ENCODE assay signal across 2 cellular contexts in the genomic region with DNA sequence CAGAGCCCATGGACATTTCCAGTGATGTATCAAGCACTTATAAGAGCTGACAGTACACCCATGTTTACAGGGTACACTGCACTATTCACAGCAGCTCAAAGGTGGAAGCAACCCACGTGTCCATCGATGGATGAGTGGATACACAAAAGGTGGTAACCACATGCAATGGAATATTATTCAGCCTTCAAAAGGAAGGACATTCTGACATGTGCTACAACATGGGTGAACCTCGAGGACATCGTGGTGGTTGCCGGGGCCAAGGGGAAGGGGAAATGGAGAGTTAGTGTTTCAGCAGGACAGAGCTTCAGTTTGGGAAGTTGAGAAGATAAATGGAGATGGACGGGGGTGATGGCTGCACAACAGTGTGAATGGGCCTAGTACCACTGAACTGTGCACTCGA.
TF ChIP-seq lines count a peak whose summit lies in the region.

No MANE protein-coding gene starts in this region.

TF ChIP-seq in HepG2, 621 proteins besides CTCF, POLR2A, EP300 and RAD21:
- 0 out of 2 replicates have a peak, but pooled peaks have one; percentile 30 for TF ChIP-seq PITX1 (CRISPR knock-in tag; IDR thresholded peaks at IDR 0.05)
- TF ChIP-seq ZMYM3 (CRISPR knock-in tag; IDR thresholded peaks at IDR 0.05) = peak; percentile 59; the same call in 1 of the 2 replicates
- TF ChIP-seq ZNF556 (CRISPR knock-in tag; IDR thresholded peaks at IDR 0.05; ENCODE audit: borderline replicate concordance) = 0 out of 2 replicates have a peak, but pooled peaks have one; percentile 6
- TF ChIP-seq ZNF652 (CRISPR knock-in tag; IDR thresholded peaks at IDR 0.05; ENCODE audit: borderline replicate concordance, low read depth) = no peak
- TF ChIP-seq, protein P1, sequence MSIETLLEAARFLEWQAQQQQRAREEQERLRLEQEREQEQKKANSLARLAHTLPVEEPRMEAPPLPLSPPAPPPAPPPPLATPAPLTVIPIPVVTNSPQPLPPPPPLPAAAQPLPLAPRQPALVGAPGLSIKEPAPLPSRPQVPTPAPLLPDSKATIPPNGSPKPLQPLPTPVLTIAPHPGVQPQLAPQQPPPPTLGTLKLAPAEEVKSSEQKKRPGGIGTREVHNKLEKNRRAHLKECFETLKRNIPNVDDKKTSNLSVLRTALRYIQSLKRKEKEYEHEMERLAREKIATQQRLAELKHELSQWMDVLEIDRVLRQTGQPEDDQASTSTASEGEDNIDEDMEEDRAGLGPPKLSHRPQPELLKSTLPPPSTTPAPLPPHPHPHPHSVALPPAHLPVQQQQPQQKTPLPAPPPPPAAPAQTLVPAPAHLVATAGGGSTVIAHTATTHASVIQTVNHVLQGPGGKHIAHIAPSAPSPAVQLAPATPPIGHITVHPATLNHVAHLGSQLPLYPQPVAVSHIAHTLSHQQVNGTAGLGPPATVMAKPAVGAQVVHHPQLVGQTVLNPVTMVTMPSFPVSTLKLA (IDR thresholded peaks at IDR 0.05) = peak; percentile 42; the same call in 1 of the 2 replicates
- TF ChIP-seq SALL1 (CRISPR knock-in tag; IDR thresholded peaks at IDR 0.05) = 0 out of 2 replicates have a peak, but pooled peaks have one; percentile 10
- TF ChIP-seq ZNF3 (CRISPR knock-in tag; IDR thresholded peaks at IDR 0.05) = no peak
- TF ChIP-seq ZNF564 (CRISPR knock-in tag; IDR thresholded peaks at IDR 0.05) = no peak
- TF ChIP-seq ZFP90 (CRISPR knock-in tag; IDR thresholded peaks at IDR 0.05; ENCODE audit: borderline replicate concordance) = no peak
- TF ChIP-seq SMC3 (IDR thresholded peaks at IDR 0.05; ENCODE audit: low read length) = peak; percentile 3; the same call in 1 of the 2 replicates
- 0 out of 2 replicates have a peak, but pooled peaks have one; percentile 61 for TF ChIP-seq NFIB (CRISPR knock-in tag; IDR thresholded peaks at IDR 0.05; ENCODE audit: borderline replicate concordance)
- no peak for TF ChIP-seq ZFAT (CRISPR knock-in tag; conservative IDR thresholded peaks at IDR 0.05)
- TF ChIP-seq NFRKB (IDR thresholded peaks at IDR 0.05) = no peak
- no peak for TF ChIP-seq KAT8 (CRISPR knock-in tag; IDR thresholded peaks at IDR 0.05)

TF ChIP-seq in HEK293T, 16 proteins besides CTCF, POLR2A, EP300 and RAD21:
- 0 out of 2 replicates have a peak, but pooled peaks have one; percentile 14 for TF ChIP-seq L3MBTL2 (conservative IDR thresholded peaks at IDR 0.05)
- TF ChIP-seq NFRKB (IDR thresholded peaks at IDR 0.05) = no peak
TF ChIP-seq in HEK293T: peak in this region for 1.
